19 cellular contexts compared by ENCODE assay signal in the genomic region with DNA sequence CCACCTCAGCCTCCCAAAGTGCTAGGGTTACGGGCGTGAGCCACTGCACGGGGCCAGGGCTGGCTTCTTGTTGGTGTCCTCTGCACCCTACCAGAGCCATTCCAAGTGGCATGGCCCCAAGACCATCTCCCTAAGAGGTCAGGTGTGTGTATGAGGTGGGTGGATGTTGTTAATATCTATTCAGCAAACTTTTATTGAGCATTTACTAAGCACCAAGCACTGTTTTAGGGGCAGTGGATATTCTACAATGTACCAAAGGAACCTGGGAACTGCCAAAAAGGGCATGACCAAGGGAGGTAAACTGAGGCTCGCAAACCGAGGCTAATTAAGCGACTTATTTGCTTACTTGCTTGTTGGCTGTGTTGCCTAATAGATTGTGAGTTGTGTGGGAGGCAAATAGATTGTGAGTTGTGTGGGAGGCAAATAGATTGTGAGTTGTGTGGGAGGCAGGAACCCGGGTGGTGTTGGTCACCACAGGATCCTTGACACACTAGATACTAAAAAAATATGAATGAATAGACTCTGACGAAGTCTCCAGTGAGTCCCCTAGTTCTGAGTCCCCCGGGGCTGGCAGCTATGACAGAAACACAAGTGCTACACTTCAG. TPM values are rescaled to one million over a fixed set of nuclear protein-coding genes. Genes with fewer than 3 reads are reported as not detected.
"Had no signal": no experiment of that assay in that cellular context is flagged by ENCODE, and none has a peak within 500 bp of the region (broad histone marks: within the 10 kb centered on the region; RNA-seq: fewer than 3 reads in every experiment).

No MANE protein-coding gene starts in this region.

- H3K27ac Mint-ChIP-seq: activated naive CD4-positive, alpha-beta T cell treated with anti-CD3 and anti-CD28 coated beads, Interleukin-2, amount 50 U/mL, for 24 hours; activated T-cell treated with anti-CD3 and anti-CD28 coated beads, Interleukin-2, amount 50 U/mL, for 72 hours; effector memory CD8-positive, alpha-beta T cell; stimulated activated naive CD8-positive, alpha-beta T cell treated with anti-CD3 and anti-CD28 coated beads, Interleukin-15, Interleukin-2, amounts not matched to agents 100 ng/mL and 50 ng/mL, for 24 hours had no signal

- H3K27me3 ChIP-seq: hepatocyte, tibial nerve, uterus had no signal

- H3K27me3 Mint-ChIP-seq: activated naive CD4-positive, alpha-beta T cell treated with anti-CD3 and anti-CD28 coated beads, Interleukin-2, amount 50 U/mL, for 24 hours; effector memory CD8-positive, alpha-beta T cell; stimulated activated naive CD8-positive, alpha-beta T cell treated with anti-CD3 and anti-CD28 coated beads, Interleukin-15, Interleukin-2, amounts not matched to agents 100 ng/mL and 50 ng/mL, for 24 hours had no signal

- H3K36me3 ChIP-seq: prostate gland, tibial nerve, uterus, WERI-Rb-1 had no signal

- H3K9me3 Mint-ChIP-seq: activated naive CD4-positive, alpha-beta T cell treated with anti-CD3 and anti-CD28 coated beads, Interleukin-2, amount 50 U/mL, for 24 hours; activated T-cell treated with anti-CD3 and anti-CD28 coated beads, Interleukin-2, amount 50 U/mL, for 72 hours; effector memory CD8-positive, alpha-beta T cell; stimulated activated naive CD8-positive, alpha-beta T cell treated with anti-CD3 and anti-CD28 coated beads, Interleukin-15, Interleukin-2, amounts not matched to agents 100 ng/mL and 50 ng/mL, for 24 hours had no signal

- H2AFZ ChIP-seq: hepatocyte had no signal

- DNase-seq: activated CD8-positive, alpha-beta memory T cell treated with anti-CD3 and anti-CD28 coated beads, Interleukin-2, amount 50 U/mL, for 4 hours; activated gamma-delta T cell; activated T-cell treated with anti-CD3 and anti-CD28 coated beads, Interleukin-2, amount 50 U/mL, for 72 hours; effector memory CD8-positive, alpha-beta T cell; foreskin fibroblast; mesenchymal stem cell; naive thymus-derived CD4-positive, alpha-beta T cell; occipital lobe; right cardiac atrium; stimulated activated CD4-positive, alpha-beta T cell treated with anti-CD3 and anti-CD28 coated beads, Interleukin-2, amount 100 ng/mL, for 24 hours; T-helper 2 cell; uterus; WERI-Rb-1 had no signal

- H3K4me3 ChIP-seq: hepatocyte, prostate gland, tibial nerve, uterus had no signal

- H3K36me3 Mint-ChIP-seq: activated naive CD4-positive, alpha-beta T cell treated with anti-CD3 and anti-CD28 coated beads, Interleukin-2, amount 50 U/mL, for 24 hours had no signal

- H3K4me1 ChIP-seq: prostate gland, uterus had no signal

- H3K4me3 Mint-ChIP-seq: activated naive CD4-positive, alpha-beta T cell treated with anti-CD3 and anti-CD28 coated beads, Interleukin-2, amount 50 U/mL, for 24 hours; activated T-cell treated with anti-CD3 and anti-CD28 coated beads, Interleukin-2, amount 50 U/mL, for 72 hours; effector memory CD8-positive, alpha-beta T cell; stimulated activated naive CD8-positive, alpha-beta T cell treated with anti-CD3 and anti-CD28 coated beads, Interleukin-15, Interleukin-2, amounts not matched to agents 100 ng/mL and 50 ng/mL, for 24 hours had no signal

- ATAC-seq: activated T-cell treated with anti-CD3 and anti-CD28 coated beads, Interleukin-2, amount 50 U/mL, for 72 hours; effector memory CD8-positive, alpha-beta T cell; naive thymus-derived CD4-positive, alpha-beta T cell; right cardiac atrium had no signal

- H3K4me2 ChIP-seq: hepatocyte had no signal

- H3K27ac ChIP-seq: hepatocyte, prostate gland, uterus, WERI-Rb-1 had no signal

- H3K9me3 ChIP-seq: prostate gland, tibial nerve, uterus had no signal

RNA-seq across cellular contexts. Expression of a gene that starts 30.9 kb away (rescaled TPM):
- total RNA-seq: occipital lobe, skeletal muscle tissue had no signal
